Comparison of ENCODE assay signal across 2 cellular contexts in genomic region chr12:89328483-89329030, GRCh38.
TF ChIP-seq lines count a peak whose summit lies in the region.

No MANE protein-coding gene starts in this region.

TF ChIP-seq in HepG2, 621 proteins besides CTCF, POLR2A, EP300 and RAD21:
- TF ChIP-seq ZNF615 (CRISPR knock-in tag; IDR thresholded peaks at IDR 0.05; ENCODE audit: borderline replicate concordance) = no peak
- TF ChIP-seq ZFP91 (CRISPR knock-in tag; IDR thresholded peaks at IDR 0.05; ENCODE audit: borderline replicate concordance) = peak; percentile 42; the same call in 1 of the 2 replicates

TF ChIP-seq in SK-N-SH, 30 proteins besides CTCF, POLR2A, EP300 and RAD21:
- TF ChIP-seq RXRA (IDR thresholded peaks at IDR 0.05; ENCODE audit: borderline replicate concordance, low read depth) (no peak), USF2 (IDR thresholded peaks at IDR 0.05; ENCODE audit: borderline replicate concordance, low read depth, low read length) (no peak), USF1 (IDR thresholded peaks at IDR 0.05; ENCODE audit: borderline replicate concordance, low read depth) (no peak), RFX5 (IDR thresholded peaks at IDR 0.05; ENCODE audit: low read length) (no peak), FOXM1 (IDR thresholded peaks at IDR 0.05; ENCODE audit: low read depth) (no peak), MXI1 (IDR thresholded peaks at IDR 0.05; ENCODE audit: low read depth, low read length) (no peak)
